Comparison of ENCODE assay signal across 1 cellular context in genomic region chr4:152307669-152308068, GRCh38.
TF ChIP-seq lines count a peak whose summit lies in the region.

No MANE protein-coding gene starts in this region.

TF ChIP-seq in H1, 55 proteins besides CTCF, POLR2A, EP300 and RAD21 (continued from another document):
- TF ChIP-seq CHD1 (IDR thresholded peaks at IDR 0.05; ENCODE audit: low read depth, low read length) (no peak), SIX5 (IDR thresholded peaks at IDR 0.05; ENCODE audit: low read depth, low read length) (no peak)
TF ChIP-seq in H1: peak in this region for 0.
